19 cellular contexts compared by ENCODE assay signal in the genomic region with DNA sequence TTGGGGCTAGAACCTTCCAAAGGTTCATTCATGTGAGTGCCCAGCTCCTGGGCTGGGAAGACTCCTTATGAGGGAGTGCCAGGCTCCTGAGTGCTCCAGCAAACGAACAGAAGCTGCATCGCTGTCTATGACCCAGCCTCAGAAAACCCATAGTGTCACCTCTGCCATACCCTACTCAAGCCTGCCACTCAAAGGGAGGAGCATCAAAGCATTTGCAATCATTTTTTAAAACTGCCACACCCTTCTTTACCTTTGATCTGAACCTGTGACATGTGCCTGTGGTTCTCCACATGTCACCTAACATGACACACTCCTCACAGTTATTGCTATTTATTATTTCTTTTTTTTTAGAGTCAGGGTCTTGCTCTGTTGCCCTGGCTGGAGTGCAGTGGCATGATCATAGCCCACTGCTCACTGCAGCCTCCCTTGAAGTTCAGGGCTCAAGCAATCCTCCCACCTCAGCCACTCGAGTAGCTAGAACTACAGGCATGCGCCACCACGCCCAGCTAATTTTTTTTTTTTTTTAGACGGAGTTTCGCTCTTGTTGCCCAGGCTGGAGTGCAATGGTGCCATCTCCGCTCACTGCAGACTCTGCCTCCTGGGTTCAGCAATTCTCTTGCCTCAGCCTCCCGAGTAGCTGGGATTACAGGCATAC. TPM values are rescaled to one million over a fixed set of nuclear protein-coding genes. Genes with fewer than 3 reads are reported as not detected.
DNase-seq lines count a peak whose midpoint lies in the region; ATAC-seq and TF ChIP-seq lines count a peak whose summit lies in the region.
"Had no signal": no experiment of that assay in that cellular context is flagged by ENCODE, and none has a peak within 500 bp of the region (broad histone marks: within the 10 kb centered on the region; RNA-seq: fewer than 3 reads in every experiment).

No MANE protein-coding gene starts in this region.

- no peaks in the 10 kb centered on the region for H3K79me2 ChIP-seq in mammary epithelial cell (ENCODE audit: insufficient read depth, low read length)
- H3K79me2 ChIP-seq in GM23248 (ENCODE audit: insufficient read depth), result no peaks in the 10 kb centered on the region

- no peaks in the 10 kb centered on the region for H3K36me3 ChIP-seq in mammary epithelial cell (ENCODE audit: insufficient read depth, low read length)
- H3K36me3 ChIP-seq in breast epithelium, result no peaks in the 10 kb centered on the region
- no peaks in the 10 kb centered on the region for H3K36me3 ChIP-seq in GM23248 (ENCODE audit: low read depth)
- H3K36me3 ChIP-seq: adrenal gland had no signal

- POLR2A ChIA-PET in activated naive CD8-positive, alpha-beta T cell treated with anti-CD3 and anti-CD28 coated beads, Interleukin-2, amount 10 ng/mL, durations not matched to agents 7 days and 5 days (lab: Charles Lee), result interaction anchor here (0.8 to 1.4 kb wide), 3 partner anchors 16 to 172 kb away, joined by 3 to 4 read pairs (median 3); no protein-coding TSS in a partner anchor

- dilution Hi-C loops in mammary epithelial cell (cut with HindIII; ENCODE audit: low sequenced_read_pairs), result no loop called here

- H3K9me2 ChIP-seq in GM23248 (ENCODE audit: insufficient read depth), result no peaks in the 10 kb centered on the region

- TF ChIP-seq CTCF in mammary epithelial cell (conservative IDR thresholded peaks at IDR 0.05 in 1 of 2, IDR thresholded peaks at IDR 0.05 in 1 of 2; ENCODE audit: extremely low read depth in 1 of 2, insufficient read depth in 1 of 2, low read depth in 1 of 2, low read length in 2 of 2) (no peak), breast epithelium (IDR thresholded peaks at IDR 0.05) (no peak)

- no TSS peak for BruUV-seq in mammary epithelial cell (replicated peaks; lab: Mats Ljungman, UMichigan)

- H4K20me1 ChIP-seq in mammary epithelial cell (ENCODE audit: insufficient read depth, low read length) (no peaks in the 10 kb centered on the region), GM23248 (ENCODE audit: insufficient read depth) (no peaks in the 10 kb centered on the region)

- H3K27me3 ChIP-seq in mammary epithelial cell (ENCODE audit: insufficient read depth, low read length) (no peaks in the 10 kb centered on the region), breast epithelium (no peaks in the 10 kb centered on the region), GM23248 (replicated peaks; ENCODE audit: insufficient read depth) (no peaks in the 10 kb centered on the region; the same call in 1 of the 2 replicates)

- H3K9ac ChIP-seq in mammary epithelial cell (ENCODE audit: insufficient read depth, low read length), result no peak overlapping the region
- no peak overlapping the region for H3K9ac ChIP-seq in GM23248

- peak overlapping the region; percentile 69 for H2AFZ ChIP-seq in mammary epithelial cell (ENCODE audit: low read depth, low read length)
- H2AFZ ChIP-seq in GM23248, result no peak overlapping the region

- peak overlapping the region; percentile 53 for H3K27ac Mint-ChIP-seq in activated naive CD8-positive, alpha-beta T cell treated with anti-CD3 and anti-CD28 coated beads, Interleukin-2, amount 10 ng/mL, durations not matched to agents 7 days and 5 days
- H3K27ac Mint-ChIP-seq: IgD-negative memory B cell had no signal

- H3K4me1 ChIP-seq in mammary epithelial cell (ENCODE audit: insufficient read depth, low read length) (peaks cover 21% of the 10 kb centered on the region), breast epithelium (no peaks in the 10 kb centered on the region), GM23248 (ENCODE audit: insufficient read depth) (no peaks in the 10 kb centered on the region)
- H3K4me1 ChIP-seq: adrenal gland had no signal

- no peak overlapping the region for H3K27ac ChIP-seq in mammary epithelial cell (ENCODE audit: insufficient read depth, low read depth, low read length)
- no peak overlapping the region for H3K27ac ChIP-seq in breast epithelium
- H3K27ac ChIP-seq in GM23248, result no peak overlapping the region
- H3K27ac ChIP-seq: adrenal gland, VCaP had no signal

- peaks cover 47% of the 10 kb centered on the region for H3K4me1 Mint-ChIP-seq in activated naive CD8-positive, alpha-beta T cell treated with anti-CD3 and anti-CD28 coated beads, Interleukin-2, amount 10 ng/mL, durations not matched to agents 7 days and 5 days

- no peaks in the 10 kb centered on the region for H3K27me3 Mint-ChIP-seq in activated naive CD8-positive, alpha-beta T cell treated with anti-CD3 and anti-CD28 coated beads, Interleukin-2, amount 10 ng/mL, durations not matched to agents 7 days and 5 days

- H3K4me3 ChIP-seq in mammary epithelial cell (replicated peaks in 1 of 3; ENCODE audit: insufficient read depth in 1 of 3, low read depth in 2 of 3, low read length in 3 of 3) (no peak overlapping the region), breast epithelium (no peak overlapping the region), GM23248 (no peak overlapping the region)
- H3K4me3 ChIP-seq: adrenal gland had no signal

- peaks cover 12% of the 10 kb centered on the region for H3K36me3 Mint-ChIP-seq in activated naive CD8-positive, alpha-beta T cell treated with anti-CD3 and anti-CD28 coated beads, Interleukin-2, amount 10 ng/mL, durations not matched to agents 7 days and 5 days

- in situ Hi-C loops in mammary epithelial cell (cut with MboI; ENCODE audit: low sequenced_read_pairs in 2 of 2), result no loop called here
- in situ Hi-C loops in GM23248 (cut with MboI), result no loop called here

- intact Hi-C loops in mammary epithelial cell (cut with micrococcal nuclease) (loop anchor here (2.0 kb wide), 1 partner anchor 15 kb away; no protein-coding TSS in a partner anchor), breast epithelium (cut with DNase I; ENCODE audit: low total_unique reads) (no loop called here)

- 82% methylated on average over 9 of the region's 9 CpGs for WGBS in mammary epithelial cell (ENCODE audit: low coverage, missing lambda C conversion rate)
- 76 to 79% methylated on average over 9 of the region's 9 CpGs for WGBS in GM23248 (ENCODE audit: low coverage in 1 of 2, low lambda C conversion rate in 2 of 2, missing lambda C conversion rate in 2 of 2), 2 experiments

- no peak for TF ChIP-seq POLR2A in breast epithelium (IDR thresholded peaks at IDR 0.05)

- no peaks in the 10 kb centered on the region for H3F3A ChIP-seq in GM23248 (ENCODE audit: insufficient read depth)

- H3K9me3 ChIP-seq in mammary epithelial cell (replicated peaks; ENCODE audit: insufficient read depth, low read length), result no peaks in the 10 kb centered on the region
- H3K9me3 ChIP-seq in breast epithelium, result no peaks in the 10 kb centered on the region
- no peaks in the 10 kb centered on the region for H3K9me3 ChIP-seq in GM23248 (ENCODE audit: low read depth)
- H3K9me3 ChIP-seq: adrenal gland had no signal

- DNase-seq in mammary epithelial cell (no peak), breast epithelium (ENCODE audit: low spot score in 2 of 2) (no peak), GM23248 (no peak)
- peak; percentile 38 to 57 for DNase-seq in activated CD4-positive, alpha-beta T cell treated with anti-CD3 and anti-CD28 coated beads for 4 hours
- no peak for DNase-seq in activated naive CD8-positive, alpha-beta T cell treated with anti-CD3 and anti-CD28 coated beads, Interleukin-2, amount 10 ng/mL, durations not matched to agents 7 days and 5 days
- DNase-seq in stimulated activated naive CD8-positive, alpha-beta T cell treated with anti-CD3 and anti-CD28 coated beads, Interleukin-15, Interleukin-2, amounts not matched to agents 100 U/mL and 50 U/mL, for 24 hours, result no peak
- DNase-seq: adrenal gland, DMS153, glutamatergic neuron, HCEC 1CT, mesendoderm, NCI-H1105, occipital lobe, SIG-M5 had no signal

- H3K4me2 ChIP-seq in mammary epithelial cell (ENCODE audit: insufficient read depth, low read depth, low read length) (no peak overlapping the region), GM23248 (ENCODE audit: unreplicated experiment) (no peak overlapping the region)

- peak; percentile 73 for ATAC-seq in activated naive CD8-positive, alpha-beta T cell treated with anti-CD3 and anti-CD28 coated beads, Interleukin-2, amount 10 ng/mL, durations not matched to agents 7 days and 5 days (ENCODE audit: low read depth)
- peak; percentile 30 for ATAC-seq in stimulated activated naive CD8-positive, alpha-beta T cell treated with anti-CD3 and anti-CD28 coated beads, Interleukin-15, Interleukin-2, amounts not matched to agents 100 U/mL and 50 U/mL, for 24 hours
- ATAC-seq in GM19455 (IDR thresholded peaks at IDR 0.05; ENCODE audit: unreplicated experiment) (no peak), GM18511 (IDR thresholded peaks at IDR 0.05; ENCODE audit: unreplicated experiment) (no peak)
- ATAC-seq: sciatic nerve had no signal

- H3K4me3 Mint-ChIP-seq in activated naive CD8-positive, alpha-beta T cell treated with anti-CD3 and anti-CD28 coated beads, Interleukin-2, amount 10 ng/mL, durations not matched to agents 7 days and 5 days, result peak overlapping the region; percentile 36

- H3K9me3 Mint-ChIP-seq in activated naive CD8-positive, alpha-beta T cell treated with anti-CD3 and anti-CD28 coated beads, Interleukin-2, amount 10 ng/mL, durations not matched to agents 7 days and 5 days, result peaks cover 2% of the 10 kb centered on the region

- CTCF ChIA-PET in mammary epithelial cell (lab: Charles Lee; ENCODE audit: low non-redundant PET), result no interaction called here

RNA-seq across cellular contexts. Expression of gene KDM8, which starts 7.3 kb away (rescaled TPM):
- total RNA-seq in mammary epithelial cell, result 1 to 10 TPM; 2.8 to 4.0 TPM
- polyA plus RNA-seq in mammary epithelial cell, result 2.3 TPM
- polyA minus RNA-seq in mammary epithelial cell, result 1.6 TPM
- 1 to 10 TPM; 1.9 to 4.5 (median 4.3) TPM for total RNA-seq in breast epithelium
- 10 to 100 TPM; 20.1 to 21.8 TPM for total RNA-seq in activated naive CD8-positive, alpha-beta T cell treated with anti-CD3 and anti-CD28 coated beads, Interleukin-2, amount 10 ng/mL, durations not matched to agents 7 days and 5 days
- 1.8 and 2.5 TPM in 2 replicates for total RNA-seq in GM23248 (2014; rRNA removed; shearing (Covaris generic))
- 2.2 and 3.5 TPM in 2 replicates for polyA plus RNA-seq in GM23248 (2016; fragmentation: Nextera tagmentation; extraction: Ambion mirVana)

Comparison
In these comparisons a context has a peak if more than half of its experiments do, and no peak if none do; other contexts are left out.
1. DNase-seq: peak in activated CD4-positive, alpha-beta T cell treated with anti-CD3 and anti-CD28 coated beads for 4 hours (2 of 2); none in mammary epithelial cell (single experiment), breast epithelium (0 of 2), activated naive CD8-positive, alpha-beta T cell treated with anti-CD3 and anti-CD28 coated beads, Interleukin-2, amount 10 ng/mL, durations not matched to agents 7 days and 5 days (single experiment), stimulated activated naive CD8-positive, alpha-beta T cell treated with anti-CD3 and anti-CD28 coated beads, Interleukin-15, Interleukin-2, amounts not matched to agents 100 U/mL and 50 U/mL, for 24 hours (single experiment) and GM23248 (single experiment).
2. ATAC-seq: peak in activated naive CD8-positive, alpha-beta T cell treated with anti-CD3 and anti-CD28 coated beads, Interleukin-2, amount 10 ng/mL, durations not matched to agents 7 days and 5 days (single experiment) and stimulated activated naive CD8-positive, alpha-beta T cell treated with anti-CD3 and anti-CD28 coated beads, Interleukin-15, Interleukin-2, amounts not matched to agents 100 U/mL and 50 U/mL, for 24 hours (single experiment); none in GM19455 (single experiment) and GM18511 (single experiment).